ENCODE assay signal across 36 cellular contexts in the genomic region with DNA sequence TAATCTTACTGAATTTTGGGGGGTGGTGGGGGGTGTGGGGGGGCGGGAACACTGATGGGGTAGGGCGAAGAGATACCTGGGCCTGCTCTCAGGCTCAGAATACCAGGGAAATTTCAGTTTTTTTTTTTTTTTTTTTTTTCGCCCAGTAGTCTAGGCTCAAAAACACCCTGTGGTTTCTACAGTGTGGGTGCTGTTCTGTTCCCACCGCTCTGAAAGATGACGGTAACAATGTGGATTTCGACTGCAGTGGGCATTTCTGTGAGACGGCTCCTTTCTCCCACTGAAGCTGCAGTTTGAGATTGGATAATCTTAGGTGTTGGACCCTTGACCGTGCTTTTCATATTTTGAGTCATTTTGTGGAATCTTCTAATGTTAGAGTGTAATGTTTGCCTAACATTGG.
"Had no signal": no experiment of that assay in that cellular context is flagged by ENCODE, and none has a peak within 500 bp of the region (broad histone marks: within the 10 kb centered on the region; RNA-seq: fewer than 3 reads in every experiment).

No MANE protein-coding gene starts in this region.

- DNase-seq: activated B cell treated with CpG ODN at 0.5 μM for 24 hours; activated CD4-positive, alpha-beta memory T cell treated with anti-CD3 and anti-CD28 coated beads for 36 hours; activated CD4-positive, alpha-beta T cell treated with anti-CD3 and anti-CD28 coated beads for 4 hours; activated CD4-positive, alpha-beta T cell treated with anti-CD3 and anti-CD28 coated beads, Interleukin-2, amount 10 ng/mL, durations not matched to agents 24 days and 14 days; activated CD4-positive, alpha-beta T cell treated with anti-CD3 and anti-CD28 coated beads, Interleukin-2, amount 50 U/mL, for 1 hour; activated CD4-positive, alpha-beta T cell treated with anti-CD3 and anti-CD28 coated beads, Interleukin-2, amount 50 U/mL, for 4 hours; activated CD4-positive, CD25-positive, alpha-beta regulatory T cell treated with anti-CD3 and anti-CD28 coated beads, Interleukin-2, amount 50 U/mL, for 72 hours; activated CD8-positive, alpha-beta memory T cell treated with anti-CD3 and anti-CD28 coated beads, Interleukin-2, amount 50 U/mL, for 4 hours; activated CD8-positive, alpha-beta T cell treated with anti-CD3 and anti-CD28 coated beads for 36 hours; activated effector memory CD4-positive, alpha-beta T cell treated with anti-CD3 and anti-CD28 coated beads, Interleukin-2, amount 50 U/mL, for 16 hours; activated gamma-delta T cell treated with Interleukin-2 at 50 U/mL for 16 hours; activated naive CD4-positive, alpha-beta T cell; activated naive CD4-positive, alpha-beta T cell treated with anti-CD3 and anti-CD28 coated beads for 36 hours; activated naive CD4-positive, alpha-beta T cell treated with anti-CD3 and anti-CD28 coated beads, Interleukin-2, amount 50 U/mL, for 16 hours; activated naive CD8-positive, alpha-beta T cell treated with anti-CD3 and anti-CD28 coated beads for 36 hours; activated T-cell treated with anti-CD3 and anti-CD28 coated beads for 4 hours; activated T-cell treated with anti-CD3 and anti-CD28 coated beads, Interleukin-2, amount 50 U/mL, for 1 hour; activated T-cell treated with anti-CD3 and anti-CD28 coated beads, Interleukin-2, amount 50 U/mL, for 4 hours; activated T-cell treated with anti-CD3 and anti-CD28 coated beads, Interleukin-2, amount 50 U/mL, for 72 hours; adrenal gland; amniotic stem cell; aorta; body of pancreas; brain microvascular endothelial cell; central memory CD4-positive, alpha-beta T cell; T-helper 2 cell; T-helper 9 cell had no signal

- H3K27ac ChIP-seq: adrenal gland, body of pancreas, brain microvascular endothelial cell, breast epithelium, VCaP had no signal

- H3K27ac Mint-ChIP-seq: activated B cell treated with CpG ODN at 0.5 μM for 24 hours; activated CD4-positive, alpha-beta memory T cell treated with anti-CD3 and anti-CD28 coated beads for 36 hours; activated CD4-positive, alpha-beta T cell treated with anti-CD3 and anti-CD28 coated beads, Interleukin-2, amount 10 ng/mL, durations not matched to agents 24 days and 14 days; activated CD8-positive, alpha-beta T cell treated with anti-CD3 and anti-CD28 coated beads for 36 hours; activated naive CD4-positive, alpha-beta T cell treated with anti-CD3 and anti-CD28 coated beads for 36 hours; activated naive CD4-positive, alpha-beta T cell treated with anti-CD3 and anti-CD28 coated beads, Interleukin-2, amount 50 U/mL, for 72 hours; activated naive CD8-positive, alpha-beta T cell treated with anti-CD3 and anti-CD28 coated beads for 36 hours; activated T-cell treated with anti-CD3 and anti-CD28 coated beads, Interleukin-2, amount 50 U/mL, for 72 hours; activated T-helper 1 cell treated with anti-CD3 and anti-CD28 coated beads, Interleukin-12 subunit alpha, Interleukin-12 subunit beta, Interleukin-2, Interleukin-4 antibody, amounts not matched to agents 30 ng/mL and 10 ng/mL and 1 ng/mL, durations not matched to agents 14 hours and 24 hours and 36 hours; activated T-helper 17 cell treated with anti-CD3 and anti-CD28 coated beads, Interleukin-2, amount 50 U/mL, for 72 hours; T-helper 1 cell treated with Interleukin-12 subunit alpha and Interleukin-12 subunit beta and Interleukin-4 antibody, amounts not matched to agents 30 μg/mL and 1 μg/mL, for 36 hours; T-helper 2 cell treated with Interferon-gamma antibody and Interleukin-4, amounts not matched to agents 5 μg/mL and 100 μg/mL, for 36 hours had no signal

- H3K9me3 Mint-ChIP-seq: activated CD4-positive, alpha-beta memory T cell treated with anti-CD3 and anti-CD28 coated beads for 36 hours; activated CD4-positive, alpha-beta T cell treated with anti-CD3 and anti-CD28 coated beads, Interleukin-2, amount 10 ng/mL, durations not matched to agents 24 days and 14 days; activated CD8-positive, alpha-beta T cell treated with anti-CD3 and anti-CD28 coated beads for 36 hours; activated naive CD8-positive, alpha-beta T cell treated with anti-CD3 and anti-CD28 coated beads for 36 hours; activated T-helper 1 cell treated with anti-CD3 and anti-CD28 coated beads, Interleukin-12 subunit alpha, Interleukin-12 subunit beta, Interleukin-2, Interleukin-4 antibody, amounts not matched to agents 30 ng/mL and 10 ng/mL and 1 ng/mL, durations not matched to agents 14 hours and 24 hours and 36 hours; activated T-helper 17 cell treated with anti-CD3 and anti-CD28 coated beads, Interleukin-2, amount 50 U/mL, for 72 hours; T-helper 1 cell treated with Interleukin-12 subunit alpha and Interleukin-12 subunit beta and Interleukin-4 antibody, amounts not matched to agents 30 μg/mL and 1 μg/mL, for 36 hours; T-helper 2 cell treated with Interferon-gamma antibody and Interleukin-4, amounts not matched to agents 5 μg/mL and 100 μg/mL, for 36 hours had no signal

- H3K4me3 Mint-ChIP-seq: activated B cell treated with CpG ODN at 0.5 μM for 24 hours; activated CD4-positive, alpha-beta memory T cell treated with anti-CD3 and anti-CD28 coated beads for 36 hours; activated CD4-positive, alpha-beta T cell treated with anti-CD3 and anti-CD28 coated beads, Interleukin-2, amount 10 ng/mL, durations not matched to agents 24 days and 14 days; activated CD8-positive, alpha-beta T cell treated with anti-CD3 and anti-CD28 coated beads for 36 hours; activated naive CD4-positive, alpha-beta T cell treated with anti-CD3 and anti-CD28 coated beads for 36 hours; activated naive CD8-positive, alpha-beta T cell treated with anti-CD3 and anti-CD28 coated beads for 36 hours; activated T-cell treated with anti-CD3 and anti-CD28 coated beads, Interleukin-2, amount 50 U/mL, for 4 hours; activated T-cell treated with anti-CD3 and anti-CD28 coated beads, Interleukin-2, amount 50 U/mL, for 72 hours; activated T-helper 1 cell treated with anti-CD3 and anti-CD28 coated beads, Interleukin-12 subunit alpha, Interleukin-12 subunit beta, Interleukin-2, Interleukin-4 antibody, amounts not matched to agents 30 ng/mL and 10 ng/mL and 1 ng/mL, durations not matched to agents 14 hours and 24 hours and 36 hours; activated T-helper 17 cell treated with anti-CD3 and anti-CD28 coated beads, Interleukin-2, amount 50 U/mL, for 72 hours; T-helper 1 cell treated with Interleukin-12 subunit alpha and Interleukin-12 subunit beta and Interleukin-4 antibody, amounts not matched to agents 30 μg/mL and 1 μg/mL, for 36 hours; T-helper 2 cell treated with Interferon-gamma antibody and Interleukin-4, amounts not matched to agents 5 μg/mL and 100 μg/mL, for 36 hours had no signal

- H3K4me1 ChIP-seq: adrenal gland, body of pancreas, breast epithelium had no signal

- FAIRE-seq: astrocyte, TTC549 had no signal

- H3K27me3 ChIP-seq: adrenal gland, body of pancreas, brain microvascular endothelial cell, breast epithelium had no signal

- H3K4me3 ChIP-seq: adrenal gland, body of pancreas, breast epithelium had no signal

- H3K9me3 ChIP-seq: adrenal gland, body of pancreas, breast epithelium had no signal

- H3K36me3 ChIP-seq: adrenal gland, brain microvascular endothelial cell, breast epithelium had no signal

- ATAC-seq: activated CD8-positive, alpha-beta T cell treated with anti-CD3 and anti-CD28 coated beads for 36 hours; activated naive CD4-positive, alpha-beta T cell treated with anti-CD3 and anti-CD28 coated beads, Interleukin-2, amount 50 U/mL, for 72 hours; activated T-cell treated with anti-CD3 and anti-CD28 coated beads, Interleukin-2, amount 50 U/mL, for 4 hours; activated T-cell treated with anti-CD3 and anti-CD28 coated beads, Interleukin-2, amount 50 U/mL, for 72 hours; activated T-helper 17 cell treated with anti-CD3 and anti-CD28 coated beads, Interleukin-2, amount 50 U/mL, for 72 hours; body of pancreas had no signal

- H3K36me3 Mint-ChIP-seq: activated CD4-positive, alpha-beta memory T cell treated with anti-CD3 and anti-CD28 coated beads for 36 hours; activated naive CD4-positive, alpha-beta T cell treated with anti-CD3 and anti-CD28 coated beads, Interleukin-2, amount 50 U/mL, for 72 hours; activated naive CD8-positive, alpha-beta T cell treated with anti-CD3 and anti-CD28 coated beads for 36 hours had no signal
